In the genomic region with DNA sequence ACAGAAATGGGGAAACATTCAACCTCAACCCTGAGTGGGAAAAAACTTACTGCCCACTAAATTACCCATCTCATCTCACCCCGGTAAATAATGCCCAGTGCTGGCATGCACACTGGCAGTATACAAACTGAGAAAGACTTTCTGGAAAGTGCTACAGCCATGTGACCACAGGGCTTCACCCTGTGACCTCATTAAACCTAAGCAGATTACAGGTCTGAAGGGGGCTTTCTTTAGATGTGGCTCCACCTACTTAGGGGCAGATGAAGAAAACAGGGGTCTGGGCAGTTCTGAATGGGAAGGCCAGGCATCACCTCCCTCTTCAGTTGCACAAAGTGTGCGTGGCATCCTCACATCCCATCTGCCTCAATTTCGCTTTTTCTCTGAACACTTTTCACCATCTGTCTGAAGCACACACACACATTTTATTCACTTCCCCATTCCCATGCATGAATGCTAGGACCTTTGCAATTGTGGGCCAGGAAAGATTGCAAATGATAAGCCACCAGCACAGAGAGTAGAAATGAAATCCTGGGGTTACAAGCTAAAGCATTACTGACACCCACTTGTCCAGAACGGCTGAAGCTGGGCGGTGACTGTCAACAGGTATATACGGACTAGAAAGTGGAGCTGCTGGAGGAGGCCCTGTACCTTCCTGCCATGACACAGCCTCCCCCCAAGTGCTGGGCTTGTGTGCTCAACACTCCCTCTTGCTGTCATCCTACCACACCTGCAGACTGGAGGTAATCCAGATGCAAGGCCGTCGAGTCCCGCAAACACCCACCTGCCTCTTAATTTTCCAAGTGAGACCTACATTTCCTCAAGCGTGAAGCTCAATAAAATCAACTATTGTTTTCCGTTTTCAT, we compare ENCODE assay signal across 11 cellular contexts. TPM values are rescaled to one million over a fixed set of nuclear protein-coding genes. Genes with fewer than 3 reads are reported as not detected.
DNase-seq lines count a peak whose midpoint lies in the region; ATAC-seq and TF ChIP-seq lines count a peak whose summit lies in the region.
"Had no signal": no experiment of that assay in that cellular context is flagged by ENCODE, and none has a peak within 500 bp of the region (broad histone marks: within the 10 kb centered on the region; RNA-seq: fewer than 3 reads in every experiment).

No MANE protein-coding gene starts in this region.

- TF ChIP-seq CTCF in HFFc6 (IDR thresholded peaks at IDR 0.05) (no peak), activated B cell treated with CpG ODN at 0.5 μM for 24 hours (IDR thresholded peaks at IDR 0.05) (no peak)

- peak overlapping the region; percentile 14 to 88 (median 59) for H3K4me3 Mint-ChIP-seq in CD8-positive, alpha-beta memory T cell
- H3K4me3 Mint-ChIP-seq in HFFc6 (peak overlapping the region; percentile 46; the same call in 1 of the 2 replicates), activated B cell treated with CpG ODN at 0.5 μM for 24 hours (peak overlapping the region; percentile 46)

- H3K27ac Mint-ChIP-seq in CD8-positive, alpha-beta memory T cell = peak overlapping the region in 7 of 8 donors; percentile 25 to 86 (median 48)
- H3K27ac Mint-ChIP-seq in HFFc6 (peak overlapping the region; percentile 18), activated B cell treated with CpG ODN at 0.5 μM for 24 hours (peak overlapping the region; percentile 86)

- H3K27me3 Mint-ChIP-seq in CD8-positive, alpha-beta memory T cell = peaks cover 0 to 2% of the 10 kb centered on the region in 2 donors
- H3K27me3 Mint-ChIP-seq in HFFc6 (ENCODE audit: insufficient read depth) (peaks cover 16% of the 10 kb centered on the region), activated B cell treated with CpG ODN at 0.5 μM for 24 hours (no peaks in the 10 kb centered on the region)

- H3K9me3 Mint-ChIP-seq in CD8-positive, alpha-beta memory T cell = peaks cover 0 to 3% (median 0%) of the 10 kb centered on the region in 5 donors
- H3K9me3 Mint-ChIP-seq in HFFc6 (peaks cover 7% of the 10 kb centered on the region), activated B cell treated with CpG ODN at 0.5 μM for 24 hours (peaks cover 4% of the 10 kb centered on the region)

- no peaks in the 10 kb centered on the region for H3K27me3 ChIP-seq in CD8-positive, alpha-beta memory T cell (ENCODE audit: insufficient read depth, low read length, poor library complexity, severe bottlenecking)
- no peaks in the 10 kb centered on the region for H3K27me3 ChIP-seq in muscle layer of duodenum (ENCODE audit: low read depth, low read length)
- H3K27me3 ChIP-seq: cardiac muscle cell, uterus had no signal

- DNase-seq in CD8-positive, alpha-beta memory T cell = peak in 1 of 5 donors; percentile 30
- no peak for DNase-seq in HFFc6
- DNase-seq in activated B cell treated with CpG ODN at 0.5 μM for 24 hours = no peak
- no peak for DNase-seq in GM03348 (ENCODE audit: low spot score)
- DNase-seq in SW 1271 (lab: John Stamatoyannopoulos, UW) = no peak
- DNase-seq in NCI-H187 (lab: John Stamatoyannopoulos, UW) = no peak
- no peak for DNase-seq in NCI-H128 (lab: John Stamatoyannopoulos, UW; ENCODE audit: unreplicated experiment)
- DNase-seq: NCI-H226, uterus had no signal

- peaks cover 6 to 17% (median 6%) of the 10 kb centered on the region in 3 donors for H3K36me3 Mint-ChIP-seq in CD8-positive, alpha-beta memory T cell
- H3K36me3 Mint-ChIP-seq in HFFc6 (ENCODE audit: low read depth) (peaks cover 15% of the 10 kb centered on the region), activated B cell treated with CpG ODN at 0.5 μM for 24 hours (ENCODE audit: low read depth) (peaks cover 25% of the 10 kb centered on the region)

- intact Hi-C loops in activated B cell treated with CpG ODN at 0.5 μM for 24 hours (cut with micrococcal nuclease) = loop anchor here (5.0 to 10.0 kb wide), 4 partner anchors 57 to 809 kb away; a partner anchor contains a TSS

- H3K27ac ChIP-seq in CD8-positive, alpha-beta memory T cell (ENCODE audit: low read depth, low read length) = no peak overlapping the region
- peak overlapping the region; percentile 33 for H3K27ac ChIP-seq in muscle layer of duodenum (ENCODE audit: low read length)
- H3K27ac ChIP-seq: cardiac muscle cell had no signal

- H3K9me3 ChIP-seq in CD8-positive, alpha-beta memory T cell (ENCODE audit: low read length) = no peaks in the 10 kb centered on the region
- H3K9me3 ChIP-seq in muscle layer of duodenum (ENCODE audit: control insufficient read depth in 1 of 2, low read length in 2 of 2) = peaks cover 0 to 6% of the 10 kb centered on the region in 2 donors
- H3K9me3 ChIP-seq: uterus had no signal

- CTCF ChIA-PET in CD8-positive, alpha-beta memory T cell (lab: Charles Lee) = interaction anchor here (1.6 kb wide), 1 partner anchor 51 kb away, joined by 4 read pairs; a partner anchor contains a TSS
- CTCF ChIA-PET in activated B cell treated with CpG ODN at 0.5 μM for 24 hours (lab: Charles Lee) = interaction anchor here (0.7 to 1.6 kb wide), 4 partner anchors 14 to 126 kb away, joined by 3 to 5 read pairs (median 4); no protein-coding TSS in a partner anchor

- H3K36me3 ChIP-seq in CD8-positive, alpha-beta memory T cell (ENCODE audit: insufficient read depth, low read length) = peaks cover 11% of the 10 kb centered on the region
- peaks cover 4 to 17% of the 10 kb centered on the region in 2 donors for H3K36me3 ChIP-seq in muscle layer of duodenum (ENCODE audit: control insufficient read depth in 1 of 2, insufficient read depth in 2 of 2, low read length in 2 of 2)
- H3K36me3 ChIP-seq: cardiac muscle cell, uterus had no signal

- H3K4me1 ChIP-seq in CD8-positive, alpha-beta memory T cell (ENCODE audit: insufficient read depth, low read length) = peaks cover 43% of the 10 kb centered on the region
- H3K4me1 ChIP-seq in muscle layer of duodenum (ENCODE audit: control insufficient read depth in 1 of 2, insufficient read depth in 2 of 2, low read length in 2 of 2) = peaks cover 26 to 33% of the 10 kb centered on the region in 2 donors

- POLR2A ChIA-PET in CD8-positive, alpha-beta memory T cell (lab: Charles Lee) = interaction anchor here (1.3 kb wide), 1 partner anchor 133 kb away, joined by 3 read pairs; no protein-coding TSS in a partner anchor
- POLR2A ChIA-PET in activated B cell treated with CpG ODN at 0.5 μM for 24 hours (lab: Charles Lee) = interaction anchor here (0.8 to 1.4 kb wide), 4 partner anchors 27 to 144 kb away, joined by 3 to 10 read pairs (median 4); no protein-coding TSS in a partner anchor

- ATAC-seq in activated B cell treated with CpG ODN at 0.5 μM for 24 hours (ENCODE audit: low read depth) = no peak

- H3K4me1 Mint-ChIP-seq in CD8-positive, alpha-beta memory T cell = peaks cover 44 to 52% (median 47%) of the 10 kb centered on the region in 3 donors
- H3K4me1 Mint-ChIP-seq in HFFc6 (ENCODE audit: low read depth) (peaks cover 38% of the 10 kb centered on the region), activated B cell treated with CpG ODN at 0.5 μM for 24 hours (peaks cover 58% of the 10 kb centered on the region)

- no peak overlapping the region for H3K4me3 ChIP-seq in CD8-positive, alpha-beta memory T cell (ENCODE audit: low read length)
- no peak overlapping the region for H3K4me3 ChIP-seq in muscle layer of duodenum (ENCODE audit: low read depth in 1 of 2, low read length in 2 of 2)
- H3K4me3 ChIP-seq: cardiac muscle cell, uterus had no signal

RNA-seq across cellular contexts. Expression of a gene that starts 2.7 kb away (rescaled TPM):
- total RNA-seq in CD8-positive, alpha-beta memory T cell = 10 to 100 TPM; 75.4 to 77.0 TPM
- polyA plus RNA-seq in CD8-positive, alpha-beta memory T cell = 29.9 TPM
- total RNA-seq in HFFc6 (2021; fragmentation: NEBNext Ultra II Directional; extraction: Animal tissue kit (Norgen Biotek cat#: 25700)) = 10 to 100 TPM; 50.3 to 68.8 (median 54.8) TPM
- 106 and 122 TPM in 2 replicates for total RNA-seq in activated B cell treated with CpG ODN at 0.5 μM for 24 hours

RNA-seq across cellular contexts. Expression of a gene that starts 51.4 kb away (rescaled TPM):
- total RNA-seq in CD8-positive, alpha-beta memory T cell = 10 to 100 TPM; 68.8 to 70.7 TPM
- polyA plus RNA-seq in CD8-positive, alpha-beta memory T cell = 18.4 TPM
- 10 to 100 TPM; 23.1 to 27.2 (median 25.0) TPM for total RNA-seq in HFFc6 (2021; fragmentation: NEBNext Ultra II Directional; extraction: Animal tissue kit (Norgen Biotek cat#: 25700))
- total RNA-seq in activated B cell treated with CpG ODN at 0.5 μM for 24 hours = 48.6 and 58.9 TPM in 2 replicates

Comparison
In these comparisons a context has a peak if more than half of its experiments do, and no peak if none do; other contexts are left out.
1. H3K27ac Mint-ChIP-seq: peak in every context shown above with its lines; median percentile 86 in activated B cell treated with CpG ODN at 0.5 μM for 24 hours; 48 in CD8-positive, alpha-beta memory T cell; 18 in HFFc6.